In the genomic region with DNA sequence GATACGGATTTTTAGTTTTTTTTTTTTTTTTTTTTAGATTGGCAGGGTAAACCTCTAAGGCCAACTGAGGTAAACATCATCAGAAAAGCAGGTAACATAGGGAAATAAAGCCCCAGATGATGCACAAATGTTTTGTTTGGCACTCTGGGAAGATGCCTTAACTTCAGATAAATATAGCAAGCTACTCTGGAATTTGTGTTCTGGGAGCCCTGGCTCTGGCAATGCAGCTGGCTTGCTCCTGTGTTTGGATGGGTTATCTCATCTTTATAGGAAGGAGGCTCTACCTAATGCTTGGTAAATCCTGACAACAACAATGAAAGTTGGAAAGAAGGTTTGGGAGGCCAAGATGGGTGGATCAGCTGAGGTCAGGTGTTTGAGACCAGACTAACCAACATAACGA, we compare ENCODE assay signal across 26 cellular contexts.
DNase-seq lines count a peak whose midpoint lies in the region; ATAC-seq and TF ChIP-seq lines count a peak whose summit lies in the region.
"Had no signal": no experiment of that assay in that cellular context is flagged by ENCODE, and none has a peak within 500 bp of the region (broad histone marks: within the 10 kb centered on the region; RNA-seq: fewer than 3 reads in every experiment).

No MANE protein-coding gene starts in this region.

- H3K9me3 ChIP-seq in adipocyte (ENCODE audit: control insufficient read depth, low read length) (no peaks in the 10 kb centered on the region), stomach (no peaks in the 10 kb centered on the region)
- H3K9me3 ChIP-seq: SJCRH30 had no signal

- H3K27me3 ChIP-seq in adipocyte (replicated peaks; ENCODE audit: control insufficient read depth, insufficient read depth, low read length) (no peaks in the 10 kb centered on the region), stomach (no peaks in the 10 kb centered on the region)
- H3K27me3 ChIP-seq: cardiac muscle cell, foreskin keratinocyte, SJCRH30 had no signal

- ATAC-seq in memory B cell (ENCODE audit: low read depth) = no peak
- ATAC-seq: activated T-helper 17 cell treated with anti-CD3 and anti-CD28 coated beads, Interleukin-2, amount 50 U/mL, for 72 hours; foreskin keratinocyte; HCT116; sciatic nerve had no signal

- DNase-seq in adipocyte (ENCODE audit: low read depth) (peak; percentile 27), choroid plexus epithelial cell (ENCODE audit: low read depth) (peak; percentile 40), memory B cell (ENCODE audit: low spot score in 2 of 2) (no peak), stomach (no peak), AG08396 (ENCODE audit: low spot score) (no peak), DMS53 treated with DMSO at 0.1 percent for 48 hours (lab: John Stamatoyannopoulos, UW; ENCODE audit: unreplicated experiment) (no peak), NCI-H1105 (lab: John Stamatoyannopoulos, UW) (no peak)
- DNase-seq: activated CD4-positive, alpha-beta memory T cell treated with anti-CD3 and anti-CD28 coated beads, Interleukin-2, amount 10 ng/mL, durations not matched to agents 7 days and 5 days; activated naive CD4-positive, alpha-beta T cell treated with anti-CD3 and anti-CD28 coated beads, Interleukin-2, amount 50 U/mL, for 16 hours; amniotic stem cell; C1 segment of cervical spinal cord; DMS153; foreskin keratinocyte; left cardiac atrium; mesenchymal stem cell; NCI-H146; NCI-H510A; posterior cingulate gyrus; SJCRH30; stimulated activated CD4-positive, alpha-beta T cell treated with anti-CD3 and anti-CD28 coated beads, Interleukin-4, amount 100 ng/mL, for 1 hour; SW 1271 had no signal

- H3K4me1 ChIP-seq in adipocyte (ENCODE audit: control insufficient read depth, insufficient read depth, low read length) (peaks cover 31% of the 10 kb centered on the region), stomach (peaks cover 25 to 89% (median 53%) of the 10 kb centered on the region in 4 donors)
- H3K4me1 ChIP-seq: SJCRH30 had no signal

- TF ChIP-seq CTCF in choroid plexus epithelial cell (conservative IDR thresholded peaks at IDR 0.05; ENCODE audit: low read depth, low read length) = no peak
- no peak for TF ChIP-seq CTCF in stomach (IDR thresholded peaks at IDR 0.05)

- H3K9ac ChIP-seq in adipocyte (ENCODE audit: low read length) = no peak overlapping the region

- intact Hi-C loops in stomach (cut with DNase I; ENCODE audit: low total_unique reads) = no loop called here

- peak overlapping the region in 4 of 5 donors; percentile 26 to 87 (median 50) for H3K27ac ChIP-seq in stomach
- H3K27ac ChIP-seq: cardiac muscle cell, foreskin keratinocyte, SJCRH30 had no signal

- peaks cover 22% of the 10 kb centered on the region for H3K4me1 Mint-ChIP-seq in memory B cell
- H3K4me1 Mint-ChIP-seq: activated CD4-positive, alpha-beta memory T cell treated with anti-CD3 and anti-CD28 coated beads, Interleukin-2, amount 10 ng/mL, durations not matched to agents 7 days and 5 days; activated T-helper 17 cell treated with anti-CD3 and anti-CD28 coated beads, Interleukin-2, amount 50 U/mL, for 72 hours had no signal

- peak overlapping the region; percentile 57 for H3K27ac Mint-ChIP-seq in memory B cell
- H3K27ac Mint-ChIP-seq: activated CD4-positive, alpha-beta memory T cell treated with anti-CD3 and anti-CD28 coated beads, Interleukin-2, amount 10 ng/mL, durations not matched to agents 7 days and 5 days; activated T-helper 17 cell treated with anti-CD3 and anti-CD28 coated beads, Interleukin-2, amount 50 U/mL, for 72 hours; type B pancreatic cell had no signal

- TF ChIP-seq POLR2A in stomach (IDR thresholded peaks at IDR 0.05) = no peak

- H3K27me3 Mint-ChIP-seq in memory B cell = no peaks in the 10 kb centered on the region
- H3K27me3 Mint-ChIP-seq: activated CD4-positive, alpha-beta memory T cell treated with anti-CD3 and anti-CD28 coated beads, Interleukin-2, amount 10 ng/mL, durations not matched to agents 7 days and 5 days; activated T-helper 17 cell treated with anti-CD3 and anti-CD28 coated beads, Interleukin-2, amount 50 U/mL, for 72 hours; type B pancreatic cell had no signal

- no peak overlapping the region for H3K4me3 Mint-ChIP-seq in memory B cell
- H3K4me3 Mint-ChIP-seq: activated CD4-positive, alpha-beta memory T cell treated with anti-CD3 and anti-CD28 coated beads, Interleukin-2, amount 10 ng/mL, durations not matched to agents 7 days and 5 days; activated T-helper 17 cell treated with anti-CD3 and anti-CD28 coated beads, Interleukin-2, amount 50 U/mL, for 72 hours; type B pancreatic cell had no signal

- 80 to 95% (median 87%) methylated on average over 2 of the region's 2 CpGs for WGBS in stomach, 5 donors

- H3K4me3 ChIP-seq in adipocyte (ENCODE audit: low read length) (no peak overlapping the region), choroid plexus epithelial cell (ENCODE audit: low read depth, low read length) (no peak overlapping the region), stomach (no peak overlapping the region)
- H3K4me3 ChIP-seq: cardiac muscle cell, SJCRH30 had no signal

- TF ChIP-seq EP300 in stomach (IDR thresholded peaks at IDR 0.05) = no peak

- H3K36me3 ChIP-seq in adipocyte (ENCODE audit: control insufficient read depth, insufficient read depth, low read length, severe bottlenecking) (no peaks in the 10 kb centered on the region), stomach (no peaks in the 10 kb centered on the region)
- H3K36me3 ChIP-seq: cardiac muscle cell, SJCRH30 had no signal

- H3K9me3 Mint-ChIP-seq in memory B cell = no peaks in the 10 kb centered on the region
- H3K9me3 Mint-ChIP-seq: activated CD4-positive, alpha-beta memory T cell treated with anti-CD3 and anti-CD28 coated beads, Interleukin-2, amount 10 ng/mL, durations not matched to agents 7 days and 5 days; activated T-helper 17 cell treated with anti-CD3 and anti-CD28 coated beads, Interleukin-2, amount 50 U/mL, for 72 hours had no signal

- peaks cover 6% of the 10 kb centered on the region for H3K36me3 Mint-ChIP-seq in memory B cell
- H3K36me3 Mint-ChIP-seq: type B pancreatic cell had no signal

Comparison
In these comparisons a context has a peak if more than half of its experiments do, and no peak if none do; other contexts are left out.
1. DNase-seq: peak in adipocyte (single experiment) and choroid plexus epithelial cell (single experiment); none in memory B cell (0 of 2), stomach (single experiment), AG08396 (single experiment), DMS53 treated with DMSO at 0.1 percent for 48 hours (single experiment) and NCI-H1105 (single experiment).